10 cellular contexts compared by ENCODE assay signal in the genomic region with DNA sequence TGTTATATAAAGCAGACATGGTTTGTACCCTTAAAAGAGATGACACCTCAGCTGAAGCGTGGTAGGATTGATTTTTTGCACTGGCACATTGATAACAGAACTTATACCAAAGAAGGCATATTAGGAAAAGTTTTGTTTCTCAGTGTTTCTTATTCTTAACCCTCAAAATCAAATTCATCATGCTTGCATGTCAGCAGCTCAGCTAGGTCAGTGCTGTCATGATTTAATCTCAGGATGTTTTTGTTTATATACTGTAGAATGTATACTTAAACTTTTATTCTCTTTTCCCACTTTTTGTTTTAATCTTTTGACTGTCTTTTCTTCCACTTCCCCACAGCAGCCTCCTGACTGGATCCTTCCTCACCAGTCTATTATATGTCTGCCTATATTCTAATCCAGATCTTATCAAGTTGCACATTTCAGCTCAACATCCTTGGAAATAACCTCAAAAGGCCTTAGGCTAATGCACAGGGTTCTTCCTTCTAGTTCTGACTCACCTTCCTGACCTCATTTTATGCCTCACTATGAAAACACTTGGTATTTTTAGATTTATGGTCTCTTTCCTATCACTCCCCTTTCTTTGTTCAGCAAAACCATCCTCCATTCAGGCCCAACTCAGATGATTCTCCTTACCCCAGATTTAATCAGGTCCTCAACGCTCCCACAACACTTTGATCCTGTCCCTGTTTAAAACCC. TPM values are rescaled to one million over a fixed set of nuclear protein-coding genes. Genes with fewer than 3 reads are reported as not detected.
DNase-seq lines count a peak whose midpoint lies in the region; ATAC-seq and TF ChIP-seq lines count a peak whose summit lies in the region.
"Had no signal": no experiment of that assay in that cellular context is flagged by ENCODE, and none has a peak within 500 bp of the region (broad histone marks: within the 10 kb centered on the region; RNA-seq: fewer than 3 reads in every experiment).

No MANE protein-coding gene starts in this region.

- H3K36me3 Mint-ChIP-seq in T-helper 1 cell treated with Interleukin-12 subunit alpha and Interleukin-12 subunit beta and Interleukin-4 antibody, amounts not matched to agents 30 μg/mL and 1 μg/mL, for 36 hours (ENCODE audit: low read depth) = peaks cover 51% of the 10 kb centered on the region
- peaks cover 47% of the 10 kb centered on the region for H3K36me3 Mint-ChIP-seq in effector memory CD8-positive, alpha-beta T cell (ENCODE audit: insufficient read depth)

- DNase-seq in Daoy (ENCODE audit: low read depth) (peak; percentile 81), hepatocyte (ENCODE audit: low spot score) (no peak), transverse colon (no peak), NCI-H2107 (lab: John Stamatoyannopoulos, UW) (no peak)
- DNase-seq in effector memory CD8-positive, alpha-beta T cell = no peak
- no peak for DNase-seq in NK-92 treated with Interleukin-12 subunit alpha and Interleukin-12 subunit beta, amount 100 ng/mL, for 24 hours (lab: John Stamatoyannopoulos, UW)
- DNase-seq: NCI-H1105 treated with DMSO at 0.1 percent for 48 hours had no signal

- H3K36me3 ChIP-seq in hepatocyte (replicated peaks; ENCODE audit: insufficient read depth, low read depth) (no peaks in the 10 kb centered on the region), transverse colon (peaks cover 0 to 48% (median 19%) of the 10 kb centered on the region in 4 donors)

- H2AFZ ChIP-seq in hepatocyte = no peak overlapping the region

- H3K4me1 ChIP-seq in hepatocyte (ENCODE audit: insufficient read depth) (no peaks in the 10 kb centered on the region), transverse colon (peaks cover 0 to 17% (median under 1%) of the 10 kb centered on the region in 4 donors)

- H3K4me1 Mint-ChIP-seq in T-helper 1 cell treated with Interleukin-12 subunit alpha and Interleukin-12 subunit beta and Interleukin-4 antibody, amounts not matched to agents 30 μg/mL and 1 μg/mL, for 36 hours (ENCODE audit: low read depth) = peaks cover 21% of the 10 kb centered on the region
- peaks cover 4 to 13% of the 10 kb centered on the region in 2 donors for H3K4me1 Mint-ChIP-seq in effector memory CD8-positive, alpha-beta T cell (ENCODE audit: low read depth in 2 of 2)

- H3K4me3 Mint-ChIP-seq in T-helper 1 cell treated with Interleukin-12 subunit alpha and Interleukin-12 subunit beta and Interleukin-4 antibody, amounts not matched to agents 30 μg/mL and 1 μg/mL, for 36 hours = peak overlapping the region; percentile 23
- H3K4me3 Mint-ChIP-seq in effector memory CD8-positive, alpha-beta T cell = no peak overlapping the region

- H3K4me3 ChIP-seq in hepatocyte = no peak overlapping the region
- no peak overlapping the region for H3K4me3 ChIP-seq in transverse colon

- intact Hi-C loops in transverse colon (cut with DNase I; ENCODE audit: low total_unique reads) = no loop called here

- TF ChIP-seq EP300 in transverse colon (IDR thresholded peaks at IDR 0.05; ENCODE audit: low read depth) = no peak

- no peaks in the 10 kb centered on the region for H4K20me1 ChIP-seq in hepatocyte (ENCODE audit: insufficient read depth, poor library complexity, severe bottlenecking)

- no peak for TF ChIP-seq POLR2A in transverse colon (IDR thresholded peaks at IDR 0.05)

- no peaks in the 10 kb centered on the region for H3K27me3 ChIP-seq in hepatocyte
- no peaks in the 10 kb centered on the region for H3K27me3 ChIP-seq in transverse colon

- H3K9me3 ChIP-seq in hepatocyte (ENCODE audit: low read depth) (no peaks in the 10 kb centered on the region), transverse colon (no peaks in the 10 kb centered on the region)

- ATAC-seq in HG02610 (IDR thresholded peaks at IDR 0.05; ENCODE audit: unreplicated experiment) = peak; percentile 76
- ATAC-seq in effector memory CD8-positive, alpha-beta T cell (replicated peaks) = no peak

- TF ChIP-seq CTCF in hepatocyte (IDR thresholded peaks at IDR 0.05; ENCODE audit: poor library complexity) (no peak), transverse colon (IDR thresholded peaks at IDR 0.05) (no peak)

- no peak overlapping the region for H3K4me2 ChIP-seq in hepatocyte

- in situ Hi-C loops in transverse colon (cut with MboI; ENCODE audit: low pct_ligation_motif_present in 1 of 4, low pct_unique_long_range_greater_than_20kb in 1 of 4, low sequenced_read_pairs in 3 of 4) = loop anchor here in 3 of 4 donors (25.0 kb wide), 2 partner anchors 299 to 351 kb away; partner anchors contain the start of genes CCDC28A (in 2 of the 3) and PERP (in 2 of the 3)

- WGBS in hepatocyte (ENCODE audit: low lambda C conversion rate, missing lambda C conversion rate) = 81% methylated on average over 2 of the region's 2 CpGs
- WGBS in transverse colon (ENCODE audit: low coverage in 1 of 2), 2 donors = 73 to 74% methylated on average over 2 of the region's 2 CpGs

- H3K27ac Mint-ChIP-seq in T-helper 1 cell treated with Interleukin-12 subunit alpha and Interleukin-12 subunit beta and Interleukin-4 antibody, amounts not matched to agents 30 μg/mL and 1 μg/mL, for 36 hours = peak overlapping the region; percentile 85
- H3K27ac Mint-ChIP-seq in effector memory CD8-positive, alpha-beta T cell = no peak overlapping the region

- no peaks in the 10 kb centered on the region for H3K9me3 Mint-ChIP-seq in T-helper 1 cell treated with Interleukin-12 subunit alpha and Interleukin-12 subunit beta and Interleukin-4 antibody, amounts not matched to agents 30 μg/mL and 1 μg/mL, for 36 hours
- no peaks in the 10 kb centered on the region for H3K9me3 Mint-ChIP-seq in effector memory CD8-positive, alpha-beta T cell

- H3K27ac ChIP-seq in hepatocyte = peak overlapping the region; percentile 56
- no peak overlapping the region for H3K27ac ChIP-seq in transverse colon

- no peaks in the 10 kb centered on the region for H3K9me2 ChIP-seq in hepatocyte (replicated peaks; ENCODE audit: insufficient read depth)

- no peaks in the 10 kb centered on the region for H3K27me3 Mint-ChIP-seq in T-helper 1 cell treated with Interleukin-12 subunit alpha and Interleukin-12 subunit beta and Interleukin-4 antibody, amounts not matched to agents 30 μg/mL and 1 μg/mL, for 36 hours (ENCODE audit: low read depth)
- H3K27me3 Mint-ChIP-seq in effector memory CD8-positive, alpha-beta T cell = no peaks in the 10 kb centered on the region

- H3K79me2 ChIP-seq in hepatocyte = peaks cover 2% of the 10 kb centered on the region

RNA-seq across cellular contexts. Expression of gene HEBP2, which starts 7.1 kb away (rescaled TPM):
- 39.2 and 41.6 TPM in 2 replicates for total RNA-seq in Daoy (2014; rRNA removed; shearing (Covaris generic))
- total RNA-seq in hepatocyte = 12.2 and 21.6 TPM in 2 replicates
- polyA plus RNA-seq in hepatocyte = 79.0 and 81.3 TPM in 2 replicates
- total RNA-seq in transverse colon = 10 to 100 TPM; 33.3 to 77.8 (median 73.4) TPM

RNA-seq across cellular contexts. Expression of gene SMIM28, which starts 33.4 kb away (rescaled TPM):
- total RNA-seq in Daoy (2014; rRNA removed; shearing (Covaris generic)) = not detected in 2 replicates
- not detected in 2 replicates for total RNA-seq in hepatocyte
- not detected in 2 replicates for polyA plus RNA-seq in hepatocyte
- under 1 TPM in 1 of 4 donors, not detected in 3; 0.96 TPM for total RNA-seq in transverse colon
- total RNA-seq: osteocyte had no signal
